ENCODE assay signal across 9 cellular contexts in the genomic region with DNA sequence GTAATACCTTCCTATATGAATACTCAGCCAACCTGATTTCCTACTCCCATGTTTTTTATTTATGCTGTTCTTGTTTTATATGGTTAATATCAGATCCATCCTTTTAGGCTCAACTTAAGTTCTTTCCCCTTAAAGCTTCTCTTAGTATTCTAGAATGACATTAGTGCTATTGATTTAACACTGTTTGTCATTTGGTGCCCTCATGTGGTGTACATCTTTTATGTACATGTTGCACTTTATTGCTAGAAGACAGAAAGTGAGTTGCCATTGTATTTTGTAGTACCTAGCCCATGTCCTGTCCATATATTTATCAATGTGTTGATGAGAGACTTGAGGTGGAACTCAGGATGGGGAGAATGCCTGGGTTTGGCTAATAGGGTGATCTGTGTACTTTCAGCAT. TPM values are rescaled to one million over a fixed set of nuclear protein-coding genes. Genes with fewer than 3 reads are reported as not detected.
DNase-seq lines count a peak whose midpoint lies in the region; ATAC-seq and TF ChIP-seq lines count a peak whose summit lies in the region.
"Had no signal": no experiment of that assay in that cellular context is flagged by ENCODE, and none has a peak within 500 bp of the region (broad histone marks: within the 10 kb centered on the region; RNA-seq: fewer than 3 reads in every experiment).

No MANE protein-coding gene starts in this region.

- H3K27me3 Mint-ChIP-seq in activated naive CD4-positive, alpha-beta T cell treated with anti-CD3 and anti-CD28 coated beads, Interleukin-2, amount 10 ng/mL, durations not matched to agents 7 days and 5 days = peaks cover 11% of the 10 kb centered on the region

- H3K9me3 Mint-ChIP-seq in activated naive CD4-positive, alpha-beta T cell treated with anti-CD3 and anti-CD28 coated beads, Interleukin-2, amount 10 ng/mL, durations not matched to agents 7 days and 5 days = no peaks in the 10 kb centered on the region
- no peaks in the 10 kb centered on the region for H3K9me3 Mint-ChIP-seq in activated naive CD4-positive, alpha-beta T cell treated with anti-CD3 and anti-CD28 coated beads, Interleukin-2, amount 50 U/mL, for 72 hours
- no peaks in the 10 kb centered on the region for H3K9me3 Mint-ChIP-seq in stimulated activated effector memory CD8-positive, alpha-beta T cell treated with anti-CD3 and anti-CD28 coated beads, Interleukin-12 subunit alpha, Interleukin-12 subunit beta, amount 100 ng/mL, for 72 hours

- CTCF ChIA-PET in activated naive CD4-positive, alpha-beta T cell treated with anti-CD3 and anti-CD28 coated beads, Interleukin-2, amount 10 ng/mL, durations not matched to agents 7 days and 5 days (lab: Charles Lee) = interaction anchor here (0.5 to 5.8 kb wide), 34 partner anchors 8 to 713 kb away, joined by 3 to 104 read pairs (median 4); partner anchors contain the start of genes C2orf81, CCDC142, MRPL53 and TTC31

- ATAC-seq in activated naive CD4-positive, alpha-beta T cell treated with anti-CD3 and anti-CD28 coated beads, Interleukin-2, amount 50 U/mL, for 72 hours = no peak
- no peak for ATAC-seq in stimulated activated effector memory CD8-positive, alpha-beta T cell treated with anti-CD3 and anti-CD28 coated beads, Interleukin-12 subunit alpha, Interleukin-12 subunit beta, amount 100 ng/mL, for 72 hours
- no peak for ATAC-seq in left cardiac atrium

- H3K27me3 ChIP-seq in colonic mucosa = no peaks in the 10 kb centered on the region

- peak overlapping the region; percentile 8 for H3K27ac Mint-ChIP-seq in activated naive CD4-positive, alpha-beta T cell treated with anti-CD3 and anti-CD28 coated beads, Interleukin-2, amount 10 ng/mL, durations not matched to agents 7 days and 5 days
- H3K27ac Mint-ChIP-seq in activated naive CD4-positive, alpha-beta T cell treated with anti-CD3 and anti-CD28 coated beads, Interleukin-2, amount 50 U/mL, for 72 hours = peak overlapping the region in 1 of 2 donors; percentile 98
- peak overlapping the region; percentile 32 for H3K27ac Mint-ChIP-seq in stimulated activated effector memory CD8-positive, alpha-beta T cell treated with anti-CD3 and anti-CD28 coated beads, Interleukin-12 subunit alpha, Interleukin-12 subunit beta, amount 100 ng/mL, for 72 hours

- H3K36me3 ChIP-seq in colonic mucosa = peaks cover under 1% of the 10 kb centered on the region

- intact Hi-C loops in colonic mucosa (cut with DNase I) (loop anchor here (5.0 kb wide), 1 partner anchor 50 kb away; the partner anchor contains the start of genes CCDC142 and TTC31), left cardiac atrium (cut with DNase I) (loop anchor here in 1 of 2 donors (5.0 kb wide), 1 partner anchor 55 kb away; no protein-coding TSS in a partner anchor)

- peaks cover 39% of the 10 kb centered on the region for H3K4me1 Mint-ChIP-seq in activated naive CD4-positive, alpha-beta T cell treated with anti-CD3 and anti-CD28 coated beads, Interleukin-2, amount 10 ng/mL, durations not matched to agents 7 days and 5 days
- H3K4me1 Mint-ChIP-seq in stimulated activated effector memory CD8-positive, alpha-beta T cell treated with anti-CD3 and anti-CD28 coated beads, Interleukin-12 subunit alpha, Interleukin-12 subunit beta, amount 100 ng/mL, for 72 hours = peaks cover 38% of the 10 kb centered on the region

- H3K36me3 Mint-ChIP-seq in activated naive CD4-positive, alpha-beta T cell treated with anti-CD3 and anti-CD28 coated beads, Interleukin-2, amount 10 ng/mL, durations not matched to agents 7 days and 5 days = peaks cover 37% of the 10 kb centered on the region
- peaks cover 30 to 39% of the 10 kb centered on the region in 2 donors for H3K36me3 Mint-ChIP-seq in activated naive CD4-positive, alpha-beta T cell treated with anti-CD3 and anti-CD28 coated beads, Interleukin-2, amount 50 U/mL, for 72 hours
- H3K36me3 Mint-ChIP-seq in stimulated activated effector memory CD8-positive, alpha-beta T cell treated with anti-CD3 and anti-CD28 coated beads, Interleukin-12 subunit alpha, Interleukin-12 subunit beta, amount 100 ng/mL, for 72 hours = peaks cover 64% of the 10 kb centered on the region

- peak; percentile 22 for TF ChIP-seq CTCF in colonic mucosa (IDR thresholded peaks at IDR 0.05)

- no peak for DNase-seq in activated naive CD4-positive, alpha-beta T cell treated with anti-CD3 and anti-CD28 coated beads, Interleukin-2, amount 10 ng/mL, durations not matched to agents 7 days and 5 days
- no peak for DNase-seq in activated naive CD4-positive, alpha-beta T cell treated with anti-CD3 and anti-CD28 coated beads, Interleukin-2, amount 50 U/mL, for 72 hours (ENCODE audit: low spot score in 2 of 2)
- DNase-seq in NCI-H460 (ENCODE audit: extremely low read depth, low read depth) (peak; percentile 54), colonic mucosa (no peak), SHP77 (lab: John Stamatoyannopoulos, UW) (no peak), left cardiac atrium (no peak), cerebellum (ENCODE audit: low spot score) (no peak)
- DNase-seq in stimulated activated effector memory CD8-positive, alpha-beta T cell treated with anti-CD3 and anti-CD28 coated beads, Interleukin-12 subunit alpha, Interleukin-12 subunit beta, amount 100 ng/mL, for 72 hours (ENCODE audit: low spot score in 2 of 2) = no peak

- no peak overlapping the region for H3K4me3 ChIP-seq in colonic mucosa

- no peaks in the 10 kb centered on the region for H3K4me1 ChIP-seq in colonic mucosa

- H3K9ac ChIP-seq in colonic mucosa (ENCODE audit: low read depth in 2 of 2, low read length in 2 of 2) = no peak overlapping the region

- no peak overlapping the region for H3K27ac ChIP-seq in colonic mucosa

- peak overlapping the region; percentile 42 for H3K4me3 Mint-ChIP-seq in activated naive CD4-positive, alpha-beta T cell treated with anti-CD3 and anti-CD28 coated beads, Interleukin-2, amount 10 ng/mL, durations not matched to agents 7 days and 5 days
- peak overlapping the region; percentile 98 for H3K4me3 Mint-ChIP-seq in stimulated activated effector memory CD8-positive, alpha-beta T cell treated with anti-CD3 and anti-CD28 coated beads, Interleukin-12 subunit alpha, Interleukin-12 subunit beta, amount 100 ng/mL, for 72 hours

- H3K9me3 ChIP-seq in colonic mucosa = no peaks in the 10 kb centered on the region

RNA-seq across cellular contexts. Expression of gene HTRA2, which starts 2.5 kb away (rescaled TPM):
- total RNA-seq in activated naive CD4-positive, alpha-beta T cell treated with anti-CD3 and anti-CD28 coated beads, Interleukin-2, amount 50 U/mL, for 72 hours = 10 to 100 TPM; 57.5 to 84.4 TPM
- total RNA-seq in NCI-H460 (2014; rRNA removed; shearing (Covaris generic)) = 46.9 and 52.1 TPM in 2 replicates
- 63.4 and 69.9 TPM in 2 replicates for polyA plus RNA-seq in NCI-H460 (2014; cell fraction: nucleus; rRNA removed)
- 10 to 100 TPM; 26.3 to 41.5 TPM for total RNA-seq in colonic mucosa
- 10 to 100 TPM; 28.7 to 29.3 TPM for total RNA-seq in left cardiac atrium
- total RNA-seq in cerebellum = 26.2 TPM

RNA-seq across cellular contexts. Expression of gene AUP1, which starts 2.7 kb away (rescaled TPM):
- 10 to 100 TPM; 42.3 to 97.1 TPM for total RNA-seq in activated naive CD4-positive, alpha-beta T cell treated with anti-CD3 and anti-CD28 coated beads, Interleukin-2, amount 50 U/mL, for 72 hours
- 149 and 161 TPM in 2 replicates for total RNA-seq in NCI-H460 (2014; rRNA removed; shearing (Covaris generic))
- 276 and 301 TPM in 2 replicates for polyA plus RNA-seq in NCI-H460 (2014; cell fraction: nucleus; rRNA removed)
- total RNA-seq in colonic mucosa = 100 to 1,000 TPM; 107 to 212 TPM
- total RNA-seq in left cardiac atrium = 10 to 100 TPM; 62.2 to 78.3 TPM
- 35.0 TPM for total RNA-seq in cerebellum

RNA-seq across cellular contexts. Expression of gene DQX1, which starts 6.2 kb away (rescaled TPM):
- 1 to 10 TPM in 1 of 2 donors, under 1 TPM in 1; 0.29 to 2.3 TPM for total RNA-seq in activated naive CD4-positive, alpha-beta T cell treated with anti-CD3 and anti-CD28 coated beads, Interleukin-2, amount 50 U/mL, for 72 hours
- 0.12 TPM in 1 of 2 replicates, not detected in the other for total RNA-seq in NCI-H460 (2014; rRNA removed; shearing (Covaris generic))
- polyA plus RNA-seq in NCI-H460 (2014; cell fraction: nucleus; rRNA removed) = 0.35 and 0.38 TPM in 2 replicates
- total RNA-seq in colonic mucosa (10 to 100 TPM; 34.2 to 36.8 TPM), left cardiac atrium (not detected), cerebellum (0.45 TPM)
- total RNA-seq: omental fat pad had no signal

RNA-seq across cellular contexts. Expression of gene TLX2, which starts 18.0 kb away (rescaled TPM):
- total RNA-seq in activated naive CD4-positive, alpha-beta T cell treated with anti-CD3 and anti-CD28 coated beads, Interleukin-2, amount 50 U/mL, for 72 hours = under 1 TPM; 0.19 to 0.25 TPM
- 0.40 and 0.43 TPM in 2 replicates for total RNA-seq in NCI-H460 (2014; rRNA removed; shearing (Covaris generic))
- 0.28 TPM in 1 of 2 replicates, not detected in the other for polyA plus RNA-seq in NCI-H460 (2014; cell fraction: nucleus; rRNA removed)
- under 1 TPM; 0.12 to 0.40 TPM for total RNA-seq in colonic mucosa
- total RNA-seq in left cardiac atrium = not detected
- total RNA-seq in cerebellum = not detected
- total RNA-seq: omental fat pad had no signal

RNA-seq across cellular contexts. Expression of gene LOXL3, which starts 21.5 kb away (rescaled TPM):
- total RNA-seq in activated naive CD4-positive, alpha-beta T cell treated with anti-CD3 and anti-CD28 coated beads, Interleukin-2, amount 50 U/mL, for 72 hours = 1 to 10 TPM in 1 of 2 donors, under 1 TPM in 1; 0.20 to 1.5 TPM
- 2.9 and 3.1 TPM in 2 replicates for total RNA-seq in NCI-H460 (2014; rRNA removed; shearing (Covaris generic))
- polyA plus RNA-seq in NCI-H460 (2014; cell fraction: nucleus; rRNA removed) = 10.9 and 17.2 TPM in 2 replicates
- total RNA-seq in colonic mucosa (1 to 10 TPM; 2.9 to 4.7 TPM), left cardiac atrium (1 to 10 TPM; 4.1 to 8.4 TPM), cerebellum (7.0 TPM)

Comparison
In these comparisons a context has a peak if more than half of its experiments do, and no peak if none do; other contexts are left out.
1. RNA of gene DQX1, which starts 6.2 kb away (total RNA-seq): 34.2 to 36.8 TPM in colonic mucosa; 0.29 to 2.3 TPM in activated naive CD4-positive, alpha-beta T cell treated with anti-CD3 and anti-CD28 coated beads, Interleukin-2, amount 50 U/mL, for 72 hours, 0.45 TPM in cerebellum (single experiment), not detected in left cardiac atrium and 0.12 TPM in NCI-H460; every median in the first group is over 10 times any median in the second.